Comparison of ENCODE assay signal across 1 cellular context in the genomic region with DNA sequence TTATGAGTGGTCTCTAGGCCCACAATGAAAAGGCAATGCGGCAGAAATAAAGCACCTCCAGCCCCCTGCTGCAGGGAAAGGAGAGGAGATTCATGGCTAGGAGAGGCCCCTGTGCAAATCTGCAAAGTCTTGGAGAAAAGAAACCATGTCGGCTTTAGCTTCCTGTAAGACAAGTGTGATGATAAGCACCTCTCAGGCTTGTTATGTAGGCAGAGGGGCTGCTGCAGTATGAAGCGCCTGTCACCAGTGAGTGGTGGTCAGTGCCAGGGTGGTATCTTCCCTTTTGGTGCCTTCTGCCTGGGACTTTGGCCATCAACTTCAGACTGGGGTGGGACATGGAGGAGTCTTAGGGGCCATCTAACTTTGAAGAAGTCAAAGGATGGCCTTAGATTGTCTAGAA.
TF ChIP-seq lines count a peak whose summit lies in the region.

No MANE protein-coding gene starts in this region.

TF ChIP-seq in SK-N-SH treated with all-trans-retinoic acid at 6 μM for 48 hours, 23 proteins besides CTCF, POLR2A, EP300 and RAD21 (continued from another document):
- TF ChIP-seq, protein P1, sequence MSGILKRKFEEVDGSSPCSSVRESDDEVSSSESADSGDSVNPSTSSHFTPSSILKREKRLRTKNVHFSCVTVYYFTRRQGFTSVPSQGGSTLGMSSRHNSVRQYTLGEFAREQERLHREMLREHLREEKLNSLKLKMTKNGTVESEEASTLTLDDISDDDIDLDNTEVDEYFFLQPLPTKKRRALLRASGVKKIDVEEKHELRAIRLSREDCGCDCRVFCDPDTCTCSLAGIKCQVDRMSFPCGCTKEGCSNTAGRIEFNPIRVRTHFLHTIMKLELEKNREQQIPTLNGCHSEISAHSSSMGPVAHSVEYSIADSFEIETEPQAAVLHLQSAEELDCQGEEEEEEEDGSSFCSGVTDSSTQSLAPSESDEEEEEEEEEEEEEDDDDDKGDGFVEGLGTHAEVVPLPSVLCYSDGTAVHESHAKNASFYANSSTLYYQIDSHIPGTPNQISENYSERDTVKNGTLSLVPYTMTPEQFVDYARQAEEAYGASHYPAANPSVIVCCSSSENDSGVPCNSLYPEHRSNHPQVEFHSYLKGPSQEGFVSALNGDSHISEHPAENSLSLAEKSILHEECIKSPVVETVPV (CRISPR knock-in tag; IDR thresholded peaks at IDR 0.05) = no peak
- TF ChIP-seq GLIS3 (CRISPR knock-in tag; IDR thresholded peaks at IDR 0.05) = no peak
- TF ChIP-seq, protein P2, sequence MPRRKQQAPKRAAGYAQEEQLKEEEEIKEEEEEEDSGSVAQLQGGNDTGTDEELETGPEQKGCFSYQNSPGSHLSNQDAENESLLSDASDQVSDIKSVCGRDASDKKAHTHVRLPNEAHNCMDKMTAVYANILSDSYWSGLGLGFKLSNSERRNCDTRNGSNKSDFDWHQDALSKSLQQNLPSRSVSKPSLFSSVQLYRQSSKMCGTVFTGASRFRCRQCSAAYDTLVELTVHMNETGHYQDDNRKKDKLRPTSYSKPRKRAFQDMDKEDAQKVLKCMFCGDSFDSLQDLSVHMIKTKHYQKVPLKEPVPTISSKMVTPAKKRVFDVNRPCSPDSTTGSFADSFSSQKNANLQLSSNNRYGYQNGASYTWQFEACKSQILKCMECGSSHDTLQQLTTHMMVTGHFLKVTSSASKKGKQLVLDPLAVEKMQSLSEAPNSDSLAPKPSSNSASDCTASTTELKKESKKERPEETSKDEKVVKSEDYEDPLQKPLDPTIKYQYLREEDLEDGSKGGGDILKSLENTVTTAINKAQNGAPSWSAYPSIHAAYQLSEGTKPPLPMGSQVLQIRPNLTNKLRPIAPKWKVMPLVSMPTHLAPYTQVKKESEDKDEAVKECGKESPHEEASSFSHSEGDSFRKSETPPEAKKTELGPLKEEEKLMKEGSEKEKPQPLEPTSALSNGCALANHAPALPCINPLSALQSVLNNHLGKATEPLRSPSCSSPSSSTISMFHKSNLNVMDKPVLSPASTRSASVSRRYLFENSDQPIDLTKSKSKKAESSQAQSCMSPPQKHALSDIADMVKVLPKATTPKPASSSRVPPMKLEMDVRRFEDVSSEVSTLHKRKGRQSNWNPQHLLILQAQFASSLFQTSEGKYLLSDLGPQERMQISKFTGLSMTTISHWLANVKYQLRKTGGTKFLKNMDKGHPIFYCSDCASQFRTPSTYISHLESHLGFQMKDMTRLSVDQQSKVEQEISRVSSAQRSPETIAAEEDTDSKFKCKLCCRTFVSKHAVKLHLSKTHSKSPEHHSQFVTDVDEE (CRISPR knock-in tag; IDR thresholded peaks at IDR 0.05) = no peak
- TF ChIP-seq, protein P3, sequence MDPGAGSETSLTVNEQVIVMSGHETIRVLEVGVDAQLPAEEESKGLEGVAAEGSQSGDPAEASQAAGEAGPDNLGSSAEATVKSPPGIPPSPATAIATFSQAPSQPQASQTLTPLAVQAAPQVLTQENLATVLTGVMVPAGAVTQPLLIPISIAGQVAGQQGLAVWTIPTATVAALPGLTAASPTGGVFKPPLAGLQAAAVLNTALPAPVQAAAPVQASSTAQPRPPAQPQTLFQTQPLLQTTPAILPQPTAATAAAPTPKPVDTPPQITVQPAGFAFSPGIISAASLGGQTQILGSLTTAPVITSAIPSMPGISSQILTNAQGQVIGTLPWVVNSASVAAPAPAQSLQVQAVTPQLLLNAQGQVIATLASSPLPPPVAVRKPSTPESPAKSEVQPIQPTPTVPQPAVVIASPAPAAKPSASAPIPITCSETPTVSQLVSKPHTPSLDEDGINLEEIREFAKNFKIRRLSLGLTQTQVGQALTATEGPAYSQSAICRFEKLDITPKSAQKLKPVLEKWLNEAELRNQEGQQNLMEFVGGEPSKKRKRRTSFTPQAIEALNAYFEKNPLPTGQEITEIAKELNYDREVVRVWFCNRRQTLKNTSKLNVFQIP (CRISPR knock-in tag; IDR thresholded peaks at IDR 0.05; ENCODE audit: borderline replicate concordance, low read depth) = no peak
- TF ChIP-seq CSDC2 (CRISPR knock-in tag; IDR thresholded peaks at IDR 0.05) = no peak
- TF ChIP-seq ARNTL (CRISPR knock-in tag; IDR thresholded peaks at IDR 0.05; ENCODE audit: borderline replicate concordance, low read depth) = no peak
- no peak for TF ChIP-seq RARB (CRISPR knock-in tag; IDR thresholded peaks at IDR 0.05)
- TF ChIP-seq, protein P4, sequence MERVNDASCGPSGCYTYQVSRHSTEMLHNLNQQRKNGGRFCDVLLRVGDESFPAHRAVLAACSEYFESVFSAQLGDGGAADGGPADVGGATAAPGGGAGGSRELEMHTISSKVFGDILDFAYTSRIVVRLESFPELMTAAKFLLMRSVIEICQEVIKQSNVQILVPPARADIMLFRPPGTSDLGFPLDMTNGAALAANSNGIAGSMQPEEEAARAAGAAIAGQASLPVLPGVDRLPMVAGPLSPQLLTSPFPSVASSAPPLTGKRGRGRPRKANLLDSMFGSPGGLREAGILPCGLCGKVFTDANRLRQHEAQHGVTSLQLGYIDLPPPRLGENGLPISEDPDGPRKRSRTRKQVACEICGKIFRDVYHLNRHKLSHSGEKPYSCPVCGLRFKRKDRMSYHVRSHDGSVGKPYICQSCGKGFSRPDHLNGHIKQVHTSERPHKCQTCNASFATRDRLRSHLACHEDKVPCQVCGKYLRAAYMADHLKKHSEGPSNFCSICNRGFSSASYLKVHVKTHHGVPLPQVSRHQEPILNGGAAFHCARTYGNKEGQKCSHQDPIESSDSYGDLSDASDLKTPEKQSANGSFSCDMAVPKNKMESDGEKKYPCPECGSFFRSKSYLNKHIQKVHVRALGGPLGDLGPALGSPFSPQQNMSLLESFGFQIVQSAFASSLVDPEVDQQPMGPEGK (CRISPR knock-in tag; IDR thresholded peaks at IDR 0.05; ENCODE audit: borderline replicate concordance) = no peak
- TF ChIP-seq ZFP3 (CRISPR knock-in tag; IDR thresholded peaks at IDR 0.05) = no peak
- no peak for TF ChIP-seq ESRRG (CRISPR knock-in tag; IDR thresholded peaks at IDR 0.05)
- TF ChIP-seq ZC3H10 (CRISPR knock-in tag; IDR thresholded peaks at IDR 0.05) = no peak
- no peak for TF ChIP-seq OSR1 (CRISPR knock-in tag; IDR thresholded peaks at IDR 0.05)
- TF ChIP-seq ZNF70 (CRISPR knock-in tag; IDR thresholded peaks at IDR 0.05) = no peak
- TF ChIP-seq ZNF565 (CRISPR knock-in tag; conservative IDR thresholded peaks at IDR 0.05; ENCODE audit: low read depth) = no peak
- no peak for TF ChIP-seq ZNF8 (CRISPR knock-in tag; IDR thresholded peaks at IDR 0.05)
- no peak for TF ChIP-seq TCF4 (CRISPR knock-in tag; IDR thresholded peaks at IDR 0.05; ENCODE audit: borderline replicate concordance)
- TF ChIP-seq TOX (CRISPR knock-in tag; IDR thresholded peaks at IDR 0.05; ENCODE audit: borderline replicate concordance) = no peak
